In genomic region chr7:144302578-144303303, GRCh38 we compare ENCODE assay signal across 9 cellular contexts. TPM values are rescaled to one million over a fixed set of nuclear protein-coding genes. Genes with fewer than 3 reads are reported as not detected.
"Had no signal": no experiment of that assay in that cellular context is flagged by ENCODE, and none has a peak within 500 bp of the region (broad histone marks: within the 10 kb centered on the region; RNA-seq: fewer than 3 reads in every experiment).

No MANE protein-coding gene starts in this region.

RNA-seq across cellular contexts. Expression of gene OR2A1, which starts 9.5 kb away (rescaled TPM):
- total RNA-seq: activated CD4-positive, alpha-beta T cell treated with anti-CD3 and anti-CD28 coated beads for 36 hours; activated CD8-positive, alpha-beta T cell treated with anti-CD3 and anti-CD28 coated beads, Interleukin-2, amount 10 ng/mL, durations not matched to agents 7 days and 5 days; activated T-helper 2 cell treated with anti-CD3 and anti-CD28 coated beads, Interferon-gamma antibody, Interleukin-2, Interleukin-4, amounts not matched to agents 10 μg/mL and 5 μg/mL and 100 μg/mL, durations not matched to agents 14 hours and 24 hours and 36 hours; astrocyte; body of pancreas; PC-9; Right ventricle myocardium superior; T-helper 1 cell treated with Interleukin-12 subunit alpha and Interleukin-12 subunit beta and Interleukin-4 antibody, amounts not matched to agents 30 ng/mL and 1 ng/mL, for 36 hours had no signal

RNA-seq across cellular contexts. Expression of gene CTAGE8, which starts 33.7 kb away (rescaled TPM):
- total RNA-seq: cardiac septum had no signal

RNA-seq across cellular contexts. Expression of gene OR2A7, which starts 38.1 kb away (rescaled TPM):
- total RNA-seq: cardiac septum had no signal
